Comparison of ENCODE assay signal across 6 cellular contexts in the genomic region with DNA sequence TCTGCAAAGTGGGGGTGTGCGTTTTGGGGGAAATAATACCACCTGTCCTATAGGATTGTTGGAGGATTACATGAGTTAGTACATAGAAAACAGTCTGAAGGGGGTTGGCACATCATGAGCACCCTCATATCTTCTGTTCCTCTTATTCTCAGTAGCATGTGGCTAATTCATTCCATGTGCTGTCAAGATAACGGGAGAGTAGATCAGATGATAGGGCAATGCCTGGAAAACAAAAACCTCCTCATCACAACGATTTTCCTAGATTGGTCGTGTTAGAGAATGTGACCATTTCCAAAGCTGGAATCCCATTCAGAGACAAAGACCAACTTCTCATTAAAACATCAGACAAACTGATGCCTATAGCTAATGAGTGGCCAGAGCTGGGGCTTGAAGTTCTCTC.
"Had no signal": no experiment of that assay in that cellular context is flagged by ENCODE, and none has a peak within 500 bp of the region (broad histone marks: within the 10 kb centered on the region; RNA-seq: fewer than 3 reads in every experiment).

No MANE protein-coding gene starts in this region.

- FAIRE-seq: HepG2, HTR-8/SVneo, K562 had no signal

- ATAC-seq: HepG2, K562 had no signal

- H3K27ac ChIP-seq: HL-60 had no signal

- H3K4me3 ChIP-seq: K562 had no signal

- DNase-seq: IMR-90, KBM-7 had no signal
